In genomic region chr20:50514035-50514337, GRCh38 we compare ENCODE assay signal across 10 cellular contexts. TPM values are rescaled to one million over a fixed set of nuclear protein-coding genes. Genes with fewer than 3 reads are reported as not detected.
DNase-seq lines count a peak whose midpoint lies in the region; ATAC-seq, FAIRE-seq and TF ChIP-seq lines count a peak whose summit lies in the region.
"Had no signal": no experiment of that assay in that cellular context is flagged by ENCODE, and none has a peak within 500 bp of the region (broad histone marks: within the 10 kb centered on the region; RNA-seq: fewer than 3 reads in every experiment).

No MANE protein-coding gene starts in this region.

- H3K9ac ChIP-seq in adipocyte (ENCODE audit: low read length) (peak overlapping the region; percentile 18), mesenchymal stem cell (ENCODE audit: low read length) (peak overlapping the region; percentile 97), kidney (ENCODE audit: low read length in 2 of 2) (no peak overlapping the region)

- H3K4me3 ChIP-seq in adipocyte (ENCODE audit: low read length) (peak overlapping the region; percentile 83), mesenchymal stem cell (ENCODE audit: insufficient read depth in 1 of 2, low read depth in 1 of 2, low read length in 2 of 2) (peak overlapping the region in 1 of 2 experiments; percentile 14), transverse colon (no peak overlapping the region), kidney (ENCODE audit: low read length in 2 of 2) (no peak overlapping the region), HAP-1 (no peak overlapping the region)

- H3K18ac ChIP-seq in mesenchymal stem cell (ENCODE audit: low read depth in 1 of 2, low read length in 2 of 2), result no peak overlapping the region

- peak overlapping the region; percentile 95 for H3K27ac Mint-ChIP-seq in activated naive CD4-positive, alpha-beta T cell treated with anti-CD3 and anti-CD28 coated beads, Interleukin-2, amount 50 U/mL, for 24 hours

- no peak overlapping the region for H2BK120ac ChIP-seq in mesenchymal stem cell (ENCODE audit: low read depth, low read length)

- no peak overlapping the region for H2BK15ac ChIP-seq in mesenchymal stem cell (ENCODE audit: low read depth, poor library complexity, severe bottlenecking)

- H3K27me3 ChIP-seq in adipocyte (replicated peaks; ENCODE audit: control insufficient read depth, insufficient read depth, low read length) (no peaks in the 10 kb centered on the region), mesenchymal stem cell (ENCODE audit: control insufficient read depth in 1 of 2, insufficient read depth in 1 of 2, low read length in 2 of 2) (no peaks in the 10 kb centered on the region), transverse colon (no peaks in the 10 kb centered on the region), HAP-1 (ENCODE audit: low read depth) (no peaks in the 10 kb centered on the region)

- no peak overlapping the region for H2BK5ac ChIP-seq in mesenchymal stem cell (ENCODE audit: low read depth, low read length, poor library complexity, severe bottlenecking)

- H2BK12ac ChIP-seq in mesenchymal stem cell (ENCODE audit: low read length in 2 of 2), result no peak overlapping the region

- H3K36me3 ChIP-seq in adipocyte (ENCODE audit: control insufficient read depth, insufficient read depth, low read length, severe bottlenecking) (no peaks in the 10 kb centered on the region), mesenchymal stem cell (ENCODE audit: control insufficient read depth in 1 of 2, insufficient read depth in 2 of 2, low read depth in 1 of 2, low read length in 2 of 2) (peaks cover 3 to 6% of the 10 kb centered on the region in 2 experiments), transverse colon (no peaks in the 10 kb centered on the region), kidney (ENCODE audit: control insufficient read depth in 1 of 2, insufficient read depth in 2 of 2, low read length in 2 of 2) (no peaks in the 10 kb centered on the region), HAP-1 (replicated peaks) (no peaks in the 10 kb centered on the region)

- H3K9me3 ChIP-seq in adipocyte (ENCODE audit: control insufficient read depth, low read length) (no peaks in the 10 kb centered on the region), mesenchymal stem cell (ENCODE audit: control insufficient read depth, low read length) (no peaks in the 10 kb centered on the region), transverse colon (no peaks in the 10 kb centered on the region), kidney (ENCODE audit: control insufficient read depth in 1 of 2, low read length in 2 of 2) (no peaks in the 10 kb centered on the region), HAP-1 (no peaks in the 10 kb centered on the region)

- no peaks in the 10 kb centered on the region for H3K9me3 Mint-ChIP-seq in activated naive CD4-positive, alpha-beta T cell treated with anti-CD3 and anti-CD28 coated beads, Interleukin-2, amount 50 U/mL, for 24 hours

- TF ChIP-seq POLR2A in transverse colon (IDR thresholded peaks at IDR 0.05), result no peak

- TF ChIP-seq CTCF in transverse colon (IDR thresholded peaks at IDR 0.05), result no peak
- no peak for TF ChIP-seq CTCF in kidney (IDR thresholded peaks at IDR 0.05; ENCODE audit: borderline replicate concordance, extremely low read depth, insufficient read depth)

- H3K4me1 ChIP-seq in adipocyte (ENCODE audit: control insufficient read depth, insufficient read depth, low read length) (peaks cover 76% of the 10 kb centered on the region), mesenchymal stem cell (ENCODE audit: control insufficient read depth, insufficient read depth, low read depth, low read length) (peaks cover 13% of the 10 kb centered on the region), transverse colon (peaks cover 35 to 86% (median 81%) of the 10 kb centered on the region in 4 donors), kidney (ENCODE audit: control insufficient read depth in 1 of 2, insufficient read depth in 1 of 2, low read depth in 1 of 2, low read length in 2 of 2) (peaks cover 16 to 46% of the 10 kb centered on the region in 2 donors), HAP-1 (peaks cover 62% of the 10 kb centered on the region)

- no peaks in the 10 kb centered on the region for H3K27me3 Mint-ChIP-seq in activated naive CD4-positive, alpha-beta T cell treated with anti-CD3 and anti-CD28 coated beads, Interleukin-2, amount 50 U/mL, for 24 hours

- H3K79me1 ChIP-seq in mesenchymal stem cell (replicated peaks; ENCODE audit: low read length, poor library complexity, severe bottlenecking), result no peaks in the 10 kb centered on the region

- peak overlapping the region; percentile 21 for H3K4me2 ChIP-seq in mesenchymal stem cell (ENCODE audit: low read length, poor library complexity, severe bottlenecking)

- in situ Hi-C loops in transverse colon (cut with MboI; ENCODE audit: low pct_ligation_motif_present in 1 of 4, low pct_unique_long_range_greater_than_20kb in 1 of 4, low sequenced_read_pairs in 3 of 4), result loop anchor here in 1 of 4 donors (5.0 kb wide), 1 partner anchor 63 kb away; no protein-coding TSS in a partner anchor
- in situ Hi-C loops in HAP-1 (cut with MboI; ENCODE audit: low sequenced_read_pairs), result no loop called here

- no peak overlapping the region for H3K14ac ChIP-seq in mesenchymal stem cell (ENCODE audit: low read length in 2 of 2)

- no peak for ATAC-seq in HG03196 (IDR thresholded peaks at IDR 0.05; ENCODE audit: unreplicated experiment)
- ATAC-seq: right cardiac atrium had no signal

- H3K27ac ChIP-seq in mesenchymal stem cell (ENCODE audit: low read length, poor library complexity, severe bottlenecking) (no peak overlapping the region), transverse colon (peak overlapping the region; percentile 49 to 96 (median 92)), kidney (ENCODE audit: low read depth in 2 of 2, low read length in 2 of 2) (no peak overlapping the region)

- H2AK5ac ChIP-seq in mesenchymal stem cell (ENCODE audit: low read length, severe bottlenecking), result no peak overlapping the region

- peaks cover 84% of the 10 kb centered on the region for H3K4me1 Mint-ChIP-seq in activated naive CD4-positive, alpha-beta T cell treated with anti-CD3 and anti-CD28 coated beads, Interleukin-2, amount 50 U/mL, for 24 hours

- H3K23ac ChIP-seq in mesenchymal stem cell (ENCODE audit: low read length in 2 of 2), result no peak overlapping the region

- H3K4ac ChIP-seq in mesenchymal stem cell (ENCODE audit: low read depth in 1 of 2, low read length in 2 of 2), result no peak overlapping the region

- H3K36me3 Mint-ChIP-seq in activated naive CD4-positive, alpha-beta T cell treated with anti-CD3 and anti-CD28 coated beads, Interleukin-2, amount 50 U/mL, for 24 hours, result peaks cover 10% of the 10 kb centered on the region

- WGBS in mesenchymal stem cell, result 100% methylated on average over 1 of the region's 2 CpGs
- WGBS in transverse colon (ENCODE audit: low coverage in 1 of 2), 2 donors, result 83 to 100% methylated on average over 2 of the region's 2 CpGs

- intact Hi-C loops in transverse colon (cut with DNase I; ENCODE audit: low total_unique reads), result no loop called here
- intact Hi-C loops in kidney (cut with DNase I), result no loop called here

- peak overlapping the region; percentile 96 for H3K4me3 Mint-ChIP-seq in activated naive CD4-positive, alpha-beta T cell treated with anti-CD3 and anti-CD28 coated beads, Interleukin-2, amount 50 U/mL, for 24 hours

- no peak for DNase-seq in activated naive CD4-positive, alpha-beta T cell treated with anti-CD3 and anti-CD28 coated beads, Interleukin-2, amount 50 U/mL, for 16 hours
- DNase-seq in adipocyte (ENCODE audit: low read depth), result no peak
- DNase-seq in mesenchymal stem cell, result no peak
- no peak for DNase-seq in transverse colon
- no peak for DNase-seq in kidney
- DNase-seq in HAP-1 (ENCODE audit: low spot score in 2 of 2), result no peak
- DNase-seq: activated CD4-positive, CD25-positive, alpha-beta regulatory T cell; right cardiac atrium had no signal

- no peak overlapping the region for H2AFZ ChIP-seq in mesenchymal stem cell (ENCODE audit: low read depth, low read length)

- H4K8ac ChIP-seq in mesenchymal stem cell (ENCODE audit: low read length), result no peak overlapping the region

- no peak for FAIRE-seq in kidney (lab: Jason Lieb, UNC)

- no peak for TF ChIP-seq EP300 in transverse colon (IDR thresholded peaks at IDR 0.05; ENCODE audit: low read depth)

- H4K91ac ChIP-seq in mesenchymal stem cell (ENCODE audit: low read length), result no peak overlapping the region

RNA-seq across cellular contexts. Expression of gene PTPN1, which starts 3.8 kb away (rescaled TPM):
- polyA plus RNA-seq in mesenchymal stem cell (2013, experiment 1 of 2), result 66.8 TPM
- polyA plus RNA-seq in mesenchymal stem cell (2013, experiment 2 of 2), result 65.2 TPM
- total RNA-seq in transverse colon, result 10 to 100 TPM; 19.3 to 34.8 (median 28.8) TPM
- total RNA-seq in kidney, result 80.4 TPM
- polyA plus RNA-seq in kidney (ENCODE audit: insufficient read depth, low read depth, low replicate concordance), result 29.6 TPM

Comparison
In these comparisons a context has a peak if more than half of its experiments do, and no peak if none do; other contexts are left out.
1. H3K9ac ChIP-seq: peak in adipocyte (single experiment) and mesenchymal stem cell (single experiment); none in kidney (0 of 2).
2. H3K27ac ChIP-seq: peak in transverse colon (4 of 4); none in mesenchymal stem cell (single experiment) and kidney (0 of 2).